In the genomic region with DNA sequence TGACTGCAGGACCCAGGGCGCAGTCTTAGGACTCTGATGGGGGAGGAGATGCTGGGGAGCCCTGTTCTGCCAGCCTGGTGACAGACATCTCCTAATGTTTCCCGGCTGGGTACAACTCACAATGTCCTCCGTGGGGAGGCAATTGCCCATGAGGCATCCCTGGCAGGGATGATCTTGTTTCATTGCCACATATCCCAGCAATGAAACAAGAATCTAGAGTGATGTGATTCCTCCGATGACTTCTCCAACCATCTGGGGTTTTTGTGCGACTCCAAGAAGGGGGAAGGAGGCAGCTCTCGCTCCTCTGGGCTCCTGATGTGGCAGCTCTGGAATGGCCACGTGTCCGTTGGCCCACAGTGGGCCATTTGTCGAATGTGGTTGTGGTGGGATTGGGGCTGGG, we compare ENCODE assay signal across 1 cellular context.
TF ChIP-seq lines count a peak whose summit lies in the region.

No MANE protein-coding gene starts in this region.

TF ChIP-seq in HepG2, 621 proteins besides CTCF, POLR2A, EP300 and RAD21:
- TF ChIP-seq ZNF619 (CRISPR knock-in tag; IDR thresholded peaks at IDR 0.05): no peak
- TF ChIP-seq, protein P1, sequence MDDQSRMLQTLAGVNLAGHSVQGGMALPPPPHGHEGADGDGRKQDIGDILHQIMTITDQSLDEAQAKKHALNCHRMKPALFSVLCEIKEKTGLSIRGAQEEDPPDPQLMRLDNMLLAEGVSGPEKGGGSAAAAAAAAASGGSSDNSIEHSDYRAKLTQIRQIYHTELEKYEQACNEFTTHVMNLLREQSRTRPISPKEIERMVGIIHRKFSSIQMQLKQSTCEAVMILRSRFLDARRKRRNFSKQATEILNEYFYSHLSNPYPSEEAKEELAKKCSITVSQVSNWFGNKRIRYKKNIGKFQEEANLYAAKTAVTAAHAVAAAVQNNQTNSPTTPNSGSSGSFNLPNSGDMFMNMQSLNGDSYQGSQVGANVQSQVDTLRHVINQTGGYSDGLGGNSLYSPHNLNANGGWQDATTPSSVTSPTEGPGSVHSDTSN (CRISPR knock-in tag; IDR thresholded peaks at IDR 0.05; ENCODE audit: borderline replicate concordance): no peak
- TF ChIP-seq ZNF614 (CRISPR knock-in tag; IDR thresholded peaks at IDR 0.05; ENCODE audit: borderline replicate concordance): no peak
